Comparison of ENCODE assay signal across 21 cellular contexts in the genomic region with DNA sequence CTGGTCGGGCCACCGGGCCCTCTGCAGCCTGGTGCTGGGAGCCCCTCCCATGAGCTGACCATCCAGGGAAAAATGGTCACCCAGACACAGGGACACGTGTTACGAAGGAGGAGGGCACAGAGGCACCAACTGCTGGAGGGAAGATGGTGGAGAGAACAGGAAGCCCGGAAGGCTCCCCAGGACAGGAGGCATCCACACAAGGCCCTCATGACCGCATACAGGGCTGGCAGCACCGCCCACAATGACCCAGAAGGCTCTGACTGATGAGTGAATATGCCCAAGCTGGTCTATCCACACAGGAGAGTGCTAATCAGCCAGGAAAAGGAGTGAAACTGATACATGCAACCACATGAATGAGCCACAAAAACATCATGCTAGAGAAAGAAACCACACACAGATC. TPM values are rescaled to one million over a fixed set of nuclear protein-coding genes. Genes with fewer than 3 reads are reported as not detected.
A peak's percentile ranks its signal among the peaks of the same experiment; 100 is the strongest.
DNase-seq lines count a peak whose midpoint lies in the region; ATAC-seq and TF ChIP-seq lines count a peak whose summit lies in the region.
"Had no signal": no experiment of that assay in that cellular context is flagged by ENCODE, and none has a peak within 500 bp of the region (broad histone marks: within the 10 kb centered on the region; RNA-seq: fewer than 3 reads in every experiment).

No MANE protein-coding gene starts in this region.

- no peaks in the 10 kb centered on the region for H3K27me3 Mint-ChIP-seq in activated CD4-positive, alpha-beta T cell treated with anti-CD3 and anti-CD28 coated beads for 36 hours
- H3K27me3 Mint-ChIP-seq in endothelial cell (ENCODE audit: unreplicated experiment) (peaks cover 6% of the 10 kb centered on the region), osteocyte (ENCODE audit: unreplicated experiment) (no peaks in the 10 kb centered on the region)
- no peaks in the 10 kb centered on the region for H3K27me3 Mint-ChIP-seq in CD4-positive, alpha-beta memory T cell
- H3K27me3 Mint-ChIP-seq: IgD-negative memory B cell had no signal

- H3K9me3 Mint-ChIP-seq in activated CD4-positive, alpha-beta T cell treated with anti-CD3 and anti-CD28 coated beads for 36 hours (ENCODE audit: low read depth), result no peaks in the 10 kb centered on the region
- H3K9me3 Mint-ChIP-seq in endothelial cell (ENCODE audit: unreplicated experiment), result no peaks in the 10 kb centered on the region
- H3K9me3 Mint-ChIP-seq in osteocyte (ENCODE audit: unreplicated experiment), result no peaks in the 10 kb centered on the region
- no peaks in the 10 kb centered on the region for H3K9me3 Mint-ChIP-seq in CD4-positive, alpha-beta memory T cell
- H3K9me3 Mint-ChIP-seq: CD8-positive, alpha-beta T cell; IgD-negative memory B cell had no signal

- no peak for TF ChIP-seq CTCF in endothelial cell (IDR thresholded peaks at IDR 0.05; ENCODE audit: unreplicated experiment)
- TF ChIP-seq CTCF in osteocyte (IDR thresholded peaks at IDR 0.05), result no peak

- ATAC-seq in activated CD4-positive, alpha-beta T cell treated with anti-CD3 and anti-CD28 coated beads for 36 hours, result peak; percentile 57
- ATAC-seq in left ventricle myocardium superior (no peak), left cardiac atrium (no peak)
- ATAC-seq: CD8-positive, alpha-beta T cell; GM12878 had no signal

- peaks cover 3% of the 10 kb centered on the region for H3K4me1 ChIP-seq in CD4-positive, alpha-beta memory T cell (ENCODE audit: insufficient read depth, low read length)
- no peaks in the 10 kb centered on the region for H3K4me1 ChIP-seq in effector memory CD4-positive, alpha-beta T cell (ENCODE audit: control insufficient read depth, insufficient read depth, low read length, poor library complexity, severe bottlenecking)

- no peak overlapping the region for H3K4me3 Mint-ChIP-seq in activated CD4-positive, alpha-beta T cell treated with anti-CD3 and anti-CD28 coated beads for 36 hours
- peak overlapping the region; percentile 21 for H3K4me3 Mint-ChIP-seq in endothelial cell (ENCODE audit: unreplicated experiment)
- H3K4me3 Mint-ChIP-seq in osteocyte (ENCODE audit: unreplicated experiment), result no peak overlapping the region
- H3K4me3 Mint-ChIP-seq in CD4-positive, alpha-beta memory T cell, result no peak overlapping the region
- H3K4me3 Mint-ChIP-seq: CD8-positive, alpha-beta T cell; IgD-negative memory B cell had no signal

- no peak overlapping the region for H3K27ac ChIP-seq in CD4-positive, alpha-beta memory T cell (ENCODE audit: low read depth, low read length)
- no peak overlapping the region for H3K27ac ChIP-seq in effector memory CD4-positive, alpha-beta T cell (ENCODE audit: insufficient read depth, low read length, poor library complexity, severe bottlenecking)
- H3K27ac ChIP-seq: 22Rv1; BLaER1 treated with 17β-estradiol and CSF1 and Interleukin-3, amounts not matched to agents 10 nM and 100 nM had no signal

- H3K27ac Mint-ChIP-seq in activated CD4-positive, alpha-beta T cell treated with anti-CD3 and anti-CD28 coated beads for 36 hours, result peak overlapping the region; percentile 17
- H3K27ac Mint-ChIP-seq in endothelial cell (ENCODE audit: unreplicated experiment) (no peak overlapping the region), osteocyte (ENCODE audit: unreplicated experiment) (no peak overlapping the region)
- H3K27ac Mint-ChIP-seq in CD4-positive, alpha-beta memory T cell, result no peak overlapping the region
- H3K27ac Mint-ChIP-seq: CD8-positive, alpha-beta T cell; IgD-negative memory B cell had no signal

- H3K9me3 ChIP-seq in CD4-positive, alpha-beta memory T cell (ENCODE audit: control insufficient read depth in 1 of 2, low read length in 2 of 2), result no peaks in the 10 kb centered on the region
- no peaks in the 10 kb centered on the region for H3K9me3 ChIP-seq in effector memory CD4-positive, alpha-beta T cell (ENCODE audit: control insufficient read depth, low read length)
- H3K9me3 ChIP-seq: BLaER1 treated with 17β-estradiol and CSF1 and Interleukin-3, amounts not matched to agents 10 nM and 100 nM had no signal

- peaks cover 44% of the 10 kb centered on the region for H3K36me3 Mint-ChIP-seq in activated CD4-positive, alpha-beta T cell treated with anti-CD3 and anti-CD28 coated beads for 36 hours (ENCODE audit: low read depth)
- H3K36me3 Mint-ChIP-seq in endothelial cell (ENCODE audit: low read depth, unreplicated experiment), result peaks cover 37% of the 10 kb centered on the region
- peaks cover 35% of the 10 kb centered on the region for H3K36me3 Mint-ChIP-seq in osteocyte (ENCODE audit: unreplicated experiment)
- peaks cover 34 to 49% of the 10 kb centered on the region in 2 donors for H3K36me3 Mint-ChIP-seq in CD4-positive, alpha-beta memory T cell

- no peak overlapping the region for H3K4me3 ChIP-seq in CD4-positive, alpha-beta memory T cell (ENCODE audit: low read length in 2 of 2)
- no peak overlapping the region for H3K4me3 ChIP-seq in effector memory CD4-positive, alpha-beta T cell (ENCODE audit: insufficient read depth, low read depth, low read length, poor library complexity, severe bottlenecking)
- H3K4me3 ChIP-seq: BLaER1 treated with 17β-estradiol and CSF1 and Interleukin-3, amounts not matched to agents 10 nM and 100 nM; GM12878 had no signal

- CTCF ChIA-PET in activated CD4-positive, alpha-beta T cell treated with anti-CD3 and anti-CD28 coated beads for 36 hours (lab: Charles Lee), result no interaction called here
- CTCF ChIA-PET in CD4-positive, alpha-beta memory T cell (lab: Charles Lee; ENCODE audit: partially characterized antibody), result no interaction called here

- no peaks in the 10 kb centered on the region for H3K27me3 ChIP-seq in CD4-positive, alpha-beta memory T cell (ENCODE audit: insufficient read depth, low read length)
- H3K27me3 ChIP-seq in effector memory CD4-positive, alpha-beta T cell (replicated peaks; ENCODE audit: control insufficient read depth, insufficient read depth, low read length, poor library complexity, severe bottlenecking), result no peaks in the 10 kb centered on the region
- H3K27me3 ChIP-seq: BLaER1 treated with 17β-estradiol and CSF1 and Interleukin-3, amounts not matched to agents 10 nM and 100 nM had no signal

- no peak for DNase-seq in activated CD4-positive, alpha-beta T cell treated with anti-CD3 and anti-CD28 coated beads for 36 hours
- DNase-seq in activated CD4-positive, alpha-beta T cell treated with anti-CD3 and anti-CD28 coated beads, Interleukin-2, amount 50 U/mL, for 4 hours, result no peak
- peak; percentile 7 for DNase-seq in left ventricle myocardium superior
- no peak for DNase-seq in left cardiac atrium
- no peak for DNase-seq in endothelial cell (ENCODE audit: low spot score)
- DNase-seq in osteocyte (ENCODE audit: extremely low spot score, unreplicated experiment), result no peak
- no peak for DNase-seq in CD4-positive, alpha-beta memory T cell
- DNase-seq in effector memory CD4-positive, alpha-beta T cell, result no peak
- DNase-seq: ACHN; CD8-positive, alpha-beta T cell; DND-41; H7; NCI-H1694 treated with DMSO at 0.1 percent for 48 hours; NCI-H2081 treated with DMSO at 0.1 percent for 48 hours; NCI-H2171 treated with DMSO at 0.1 percent for 48 hours; NCI-H524 treated with DMSO at 0.1 percent for 48 hours; NCI-H82 had no signal

- peaks cover 87% of the 10 kb centered on the region for H3K36me3 ChIP-seq in CD4-positive, alpha-beta memory T cell (ENCODE audit: insufficient read depth, low read length)
- peaks cover 99% of the 10 kb centered on the region for H3K36me3 ChIP-seq in effector memory CD4-positive, alpha-beta T cell (ENCODE audit: control insufficient read depth, insufficient read depth, low read length)

- POLR2A ChIA-PET in activated CD4-positive, alpha-beta T cell treated with anti-CD3 and anti-CD28 coated beads for 36 hours (lab: Charles Lee), result no interaction called here
- POLR2A ChIA-PET in CD4-positive, alpha-beta memory T cell (lab: Charles Lee; ENCODE audit: partially characterized antibody), result interaction anchor here (5.3 kb wide), 1 partner anchor 12 kb away, joined by 25 read pairs; no protein-coding TSS in a partner anchor

- H3K4me1 Mint-ChIP-seq in activated CD4-positive, alpha-beta T cell treated with anti-CD3 and anti-CD28 coated beads for 36 hours, result peaks cover 2% of the 10 kb centered on the region
- H3K4me1 Mint-ChIP-seq in endothelial cell (ENCODE audit: unreplicated experiment) (no peaks in the 10 kb centered on the region), osteocyte (ENCODE audit: unreplicated experiment) (peaks cover 2% of the 10 kb centered on the region)
- peaks cover 2 to 6% (median 4%) of the 10 kb centered on the region in 4 donors for H3K4me1 Mint-ChIP-seq in CD4-positive, alpha-beta memory T cell

- intact Hi-C loops in activated CD4-positive, alpha-beta T cell treated with anti-CD3 and anti-CD28 coated beads for 36 hours (cut with DNase I, micrococcal nuclease), result no loop called here
- intact Hi-C loops in left ventricle myocardium superior (cut with micrococcal nuclease) (no loop called here), left cardiac atrium (cut with DNase I) (no loop called here)
- intact Hi-C loops in CD4-positive, alpha-beta memory T cell (cut with micrococcal nuclease), result no loop called here

RNA-seq across cellular contexts. Expression of a gene that starts 14.0 kb away (rescaled TPM):
- total RNA-seq in activated CD4-positive, alpha-beta T cell treated with anti-CD3 and anti-CD28 coated beads for 36 hours, result 1 to 10 TPM; 4.9 to 9.0 TPM
- total RNA-seq in left ventricle myocardium superior, result 1.9 TPM
- total RNA-seq in left cardiac atrium, result 1 to 10 TPM; 1.2 to 1.4 TPM
- 4.1 TPM for total RNA-seq in endothelial cell (ENCODE audit: unreplicated experiment)
- total RNA-seq in osteocyte, result 2.9 and 3.2 TPM in 2 replicates
- total RNA-seq in CD4-positive, alpha-beta memory T cell, result 10 to 100 TPM; 19.7 to 22.1 TPM
- polyA plus RNA-seq in CD4-positive, alpha-beta memory T cell, result 1 to 10 TPM in 1 of 2 donors, not detected in 1; 3.5 TPM

RNA-seq across cellular contexts. Expression of a gene that starts 16.3 kb away (rescaled TPM):
- total RNA-seq in activated CD4-positive, alpha-beta T cell treated with anti-CD3 and anti-CD28 coated beads for 36 hours, result 100 to 1,000 TPM; 177 to 201 TPM
- total RNA-seq in left ventricle myocardium superior (39.2 TPM), left cardiac atrium (10 to 100 TPM; 37.8 to 42.4 TPM), endothelial cell (ENCODE audit: unreplicated experiment) (65.6 TPM), osteocyte (63.0 and 67.1 TPM in 2 replicates)
- total RNA-seq in CD4-positive, alpha-beta memory T cell, result 100 to 1,000 TPM; 161 to 162 TPM
- 100 to 1,000 TPM in 1 of 2 donors, 10 to 100 TPM in 1; 22.9 to 107 TPM for polyA plus RNA-seq in CD4-positive, alpha-beta memory T cell

RNA-seq across cellular contexts. Expression of a gene that starts 33.2 kb away (rescaled TPM):
- not detected for total RNA-seq in activated CD4-positive, alpha-beta T cell treated with anti-CD3 and anti-CD28 coated beads for 36 hours
- total RNA-seq in left ventricle myocardium superior, result 0.47 TPM
- total RNA-seq in left cardiac atrium, result 1 to 10 TPM in 1 of 2 donors, under 1 TPM in 1; 0.74 to 1.5 TPM
- total RNA-seq in endothelial cell (ENCODE audit: unreplicated experiment), result not detected
- 0.31 TPM in 1 of 2 replicates, not detected in the other for total RNA-seq in osteocyte
- total RNA-seq in CD4-positive, alpha-beta memory T cell, result not detected
- not detected for polyA plus RNA-seq in CD4-positive, alpha-beta memory T cell
- total RNA-seq: CD8-positive, alpha-beta T cell had no signal
- polyA plus RNA-seq: GM12878, IgD-negative memory B cell had no signal

RNA-seq across cellular contexts. Expression of a gene that starts 37.4 kb away (rescaled TPM):
- 10 to 100 TPM; 41.1 to 45.2 TPM for total RNA-seq in activated CD4-positive, alpha-beta T cell treated with anti-CD3 and anti-CD28 coated beads for 36 hours
- total RNA-seq in left ventricle myocardium superior (28.6 TPM), left cardiac atrium (10 to 100 TPM; 26.4 to 35.8 TPM), endothelial cell (ENCODE audit: unreplicated experiment) (24.6 TPM), osteocyte (29.8 and 33.2 TPM in 2 replicates)
- total RNA-seq in CD4-positive, alpha-beta memory T cell, result 10 to 100 TPM; 17.9 to 18.5 TPM
- 10 to 100 TPM; 35.7 to 38.7 TPM for polyA plus RNA-seq in CD4-positive, alpha-beta memory T cell

RNA-seq across cellular contexts. Expression of a gene that starts 41.3 kb away (rescaled TPM):
- 1 to 10 TPM; 4.1 to 4.5 TPM for total RNA-seq in activated CD4-positive, alpha-beta T cell treated with anti-CD3 and anti-CD28 coated beads for 36 hours
- 1.9 TPM for total RNA-seq in left ventricle myocardium superior
- total RNA-seq in left cardiac atrium, result 10 to 100 TPM in 1 of 2 donors, 1 to 10 TPM in 1; 9.1 to 19.5 TPM
- total RNA-seq in endothelial cell (ENCODE audit: unreplicated experiment), result 14.1 TPM
- total RNA-seq in osteocyte, result 18.0 and 23.9 TPM in 2 replicates
- total RNA-seq in CD4-positive, alpha-beta memory T cell, result 1 to 10 TPM; 1.4 to 1.7 TPM
- polyA plus RNA-seq in CD4-positive, alpha-beta memory T cell, result not detected
